5 cellular contexts compared by ENCODE assay signal in genomic region chr9:135195975-135196374, GRCh38.
DNase-seq lines count a peak whose midpoint lies in the region; ATAC-seq, FAIRE-seq and TF ChIP-seq lines count a peak whose summit lies in the region.
"Not testable (repeated sequence)": the region's sequence is repeated elsewhere in the genome, so short reads cannot be mapped to it uniquely, and the experiment has no call there.

No MANE protein-coding gene starts in this region.

- H3K27ac ChIP-seq in HepG2 (ENCODE audit: extremely low read length, insufficient read depth, low read length): not testable (repeated sequence)

- H3K9ac ChIP-seq in HepG2 (ENCODE audit: insufficient read depth, low read depth, low read length): not testable (repeated sequence)

- H3K36me3 Mint-ChIP-seq in WTC11; activated CD8-positive, alpha-beta T cell treated with anti-CD3 and anti-CD28 coated beads, Interleukin-2, amount 10 ng/mL, durations not matched to agents 7 days and 5 days (ENCODE audit: low read depth); activated naive CD8-positive, alpha-beta T cell treated with anti-CD3 and anti-CD28 coated beads, Interleukin-2, amount 10 ng/mL, durations not matched to agents 7 days and 5 days: not testable (repeated sequence)

- H3K79me2 ChIP-seq in HepG2 (ENCODE audit: insufficient read depth, low read length): not testable (repeated sequence)

- BruUV-seq in HepG2 (replicated peaks; lab: Mats Ljungman, UMichigan): not testable (repeated sequence)

- H3K9me3 Mint-ChIP-seq in WTC11; activated CD8-positive, alpha-beta T cell treated with anti-CD3 and anti-CD28 coated beads, Interleukin-2, amount 10 ng/mL, durations not matched to agents 7 days and 5 days (ENCODE audit: insufficient read depth); activated naive CD8-positive, alpha-beta T cell treated with anti-CD3 and anti-CD28 coated beads, Interleukin-2, amount 10 ng/mL, durations not matched to agents 7 days and 5 days: not testable (repeated sequence)

- TF ChIP-seq RAD21 in HepG2 (CRISPR knock-in tag; IDR thresholded peaks at IDR 0.05): not testable (repeated sequence)

- not testable (repeated sequence) for H3K9me3 ChIP-seq in HepG2 (ENCODE audit: low read length)

- not testable (repeated sequence) for H3K4me3 ChIP-seq in HepG2 (replicated peaks in 1 of 3; ENCODE audit: insufficient read depth in 1 of 3, low read depth in 2 of 3, low read length in 3 of 3)

- not testable (repeated sequence) for ATAC-seq in WTC11; activated CD8-positive, alpha-beta T cell treated with anti-CD3 and anti-CD28 coated beads, Interleukin-2, amount 10 ng/mL, durations not matched to agents 7 days and 5 days; activated naive CD8-positive, alpha-beta T cell treated with anti-CD3 and anti-CD28 coated beads, Interleukin-2, amount 10 ng/mL, durations not matched to agents 7 days and 5 days (ENCODE audit: low read depth); HepG2

- 24% methylated on average over 6 of the region's 7 CpGs for WGBS in HepG2 (ENCODE audit: low lambda C conversion rate)

- peaks cover 11% of the 10 kb centered on the region for H3K27me3 Mint-ChIP-seq in WTC11 (ENCODE audit: low read depth)
- H3K27me3 Mint-ChIP-seq in activated CD8-positive, alpha-beta T cell treated with anti-CD3 and anti-CD28 coated beads, Interleukin-2, amount 10 ng/mL, durations not matched to agents 7 days and 5 days (ENCODE audit: low read depth); activated naive CD8-positive, alpha-beta T cell treated with anti-CD3 and anti-CD28 coated beads, Interleukin-2, amount 10 ng/mL, durations not matched to agents 7 days and 5 days: not testable (repeated sequence)

- in situ Hi-C loops in HepG2 (cut with HindIII; ENCODE audit: extremely low pct_ligation_motif_present, low pct_unique_long_range_greater_than_20kb): not testable (repeated sequence)

- not testable (repeated sequence) for H2AFZ ChIP-seq in HepG2 (ENCODE audit: low read length)

- not testable (repeated sequence) for H3K27ac Mint-ChIP-seq in WTC11; activated CD8-positive, alpha-beta T cell treated with anti-CD3 and anti-CD28 coated beads, Interleukin-2, amount 10 ng/mL, durations not matched to agents 7 days and 5 days; activated naive CD8-positive, alpha-beta T cell treated with anti-CD3 and anti-CD28 coated beads, Interleukin-2, amount 10 ng/mL, durations not matched to agents 7 days and 5 days

- H4K20me1 ChIP-seq in HepG2 (ENCODE audit: insufficient read depth, low read length): not testable (repeated sequence)

- FAIRE-seq in HepG2 (lab: Jason Lieb, UNC): not testable (repeated sequence)

- peak; percentile 7 for DNase-seq in NAMALWA (ENCODE audit: low spot score)
- DNase-seq in WTC11 (ENCODE audit: low spot score); HepG2 (ENCODE audit: low spot score): not testable (repeated sequence)
- peak; percentile 26 for DNase-seq in activated CD8-positive, alpha-beta T cell treated with anti-CD3 and anti-CD28 coated beads, Interleukin-2, amount 10 ng/mL, durations not matched to agents 7 days and 5 days
- DNase-seq in activated naive CD8-positive, alpha-beta T cell treated with anti-CD3 and anti-CD28 coated beads, Interleukin-2, amount 10 ng/mL, durations not matched to agents 7 days and 5 days: peak; percentile 33

- CTCF ChIA-PET in WTC11 (lab: Charles Lee); activated CD8-positive, alpha-beta T cell treated with anti-CD3 and anti-CD28 coated beads, Interleukin-2, amount 10 ng/mL, durations not matched to agents 7 days and 5 days (lab: Charles Lee); HepG2 (lab: Yijun Ruan, JAX; ENCODE audit: low intra/inter-chr PET ratio, low total read pairs): not testable (repeated sequence)

- not testable (repeated sequence) for H3K4me2 ChIP-seq in HepG2 (ENCODE audit: low read depth, low read length)

- peaks cover 6 to 54% of the 10 kb centered on the region in 2 experiments; a peak in 4 of 5 replicates for H3K27me3 ChIP-seq in HepG2 (ENCODE audit: control insufficient read depth in 1 of 2, insufficient read depth in 2 of 2, low read length in 2 of 2)

- intact Hi-C loops in HepG2 (cut with micrococcal nuclease; ENCODE audit: unreplicated experiment): not testable (repeated sequence)

- not testable (repeated sequence) for TF ChIP-seq EP300 in HepG2 (IDR thresholded peaks at IDR 0.05; ENCODE audit: low read depth in 2 of 2, low read length in 2 of 2); HepG2 (CRISPR knock-in tag; IDR thresholded peaks at IDR 0.05; ENCODE audit: borderline replicate concordance)

- not testable (repeated sequence) for H3K4me3 Mint-ChIP-seq in WTC11; activated CD8-positive, alpha-beta T cell treated with anti-CD3 and anti-CD28 coated beads, Interleukin-2, amount 10 ng/mL, durations not matched to agents 7 days and 5 days; activated naive CD8-positive, alpha-beta T cell treated with anti-CD3 and anti-CD28 coated beads, Interleukin-2, amount 10 ng/mL, durations not matched to agents 7 days and 5 days

- H3K4me1 Mint-ChIP-seq in WTC11: peaks cover 33% of the 10 kb centered on the region
- H3K4me1 Mint-ChIP-seq in activated CD8-positive, alpha-beta T cell treated with anti-CD3 and anti-CD28 coated beads, Interleukin-2, amount 10 ng/mL, durations not matched to agents 7 days and 5 days (ENCODE audit: low read depth); activated naive CD8-positive, alpha-beta T cell treated with anti-CD3 and anti-CD28 coated beads, Interleukin-2, amount 10 ng/mL, durations not matched to agents 7 days and 5 days: not testable (repeated sequence)

- H3K36me3 ChIP-seq in HepG2 (replicated peaks in 1 of 2; ENCODE audit: control insufficient read depth in 1 of 2, insufficient read depth in 2 of 2, low read length in 2 of 2): not testable (repeated sequence)

- not testable (repeated sequence) for TF ChIP-seq CTCF in WTC11 (IDR thresholded peaks at IDR 0.05); HepG2 (CRISPR knock-in tag; IDR thresholded peaks at IDR 0.05)

- POLR2A ChIA-PET in WTC11 (lab: Charles Lee); activated CD8-positive, alpha-beta T cell treated with anti-CD3 and anti-CD28 coated beads, Interleukin-2, amount 10 ng/mL, durations not matched to agents 7 days and 5 days (lab: Charles Lee); activated naive CD8-positive, alpha-beta T cell treated with anti-CD3 and anti-CD28 coated beads, Interleukin-2, amount 10 ng/mL, durations not matched to agents 7 days and 5 days (lab: Charles Lee); HepG2 (lab: Yijun Ruan, JAX): not testable (repeated sequence)

- not testable (repeated sequence) for H3K4me1 ChIP-seq in HepG2 (ENCODE audit: insufficient read depth, low read length)

- TF ChIP-seq POLR2A in HepG2 (IDR thresholded peaks at IDR 0.05; ENCODE audit: insufficient read depth in 1 of 2, low read depth in 2 of 2, low read length in 2 of 2): not testable (repeated sequence)

TF ChIP-seq in WTC11, 78 proteins besides CTCF, POLR2A, EP300 and RAD21:
- TF ChIP-seq, protein P1, sequence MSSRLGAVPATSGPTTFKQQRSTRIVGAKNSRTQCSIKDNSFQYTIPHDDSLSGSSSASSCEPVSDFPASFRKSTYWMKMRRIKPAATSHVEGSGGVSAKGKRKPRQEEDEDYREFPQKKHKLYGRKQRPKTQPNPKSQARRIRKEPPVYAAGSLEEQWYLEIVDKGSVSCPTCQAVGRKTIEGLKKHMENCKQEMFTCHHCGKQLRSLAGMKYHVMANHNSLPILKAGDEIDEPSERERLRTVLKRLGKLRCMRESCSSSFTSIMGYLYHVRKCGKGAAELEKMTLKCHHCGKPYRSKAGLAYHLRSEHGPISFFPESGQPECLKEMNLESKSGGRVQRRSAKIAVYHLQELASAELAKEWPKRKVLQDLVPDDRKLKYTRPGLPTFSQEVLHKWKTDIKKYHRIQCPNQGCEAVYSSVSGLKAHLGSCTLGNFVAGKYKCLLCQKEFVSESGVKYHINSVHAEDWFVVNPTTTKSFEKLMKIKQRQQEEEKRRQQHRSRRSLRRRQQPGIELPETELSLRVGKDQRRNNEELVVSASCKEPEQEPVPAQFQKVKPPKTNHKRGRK (CRISPR knock-in tag; IDR thresholded peaks at IDR 0.05; ENCODE audit: borderline replicate concordance): 0 out of 2 replicates have a peak, but pooled peaks have one; percentile 51

TF ChIP-seq in HepG2, 621 proteins besides CTCF, POLR2A, EP300 and RAD21:
- peak; percentile 53 for TF ChIP-seq PCBP2 (optimal IDR thresholded peaks at IDR 0.05; ENCODE audit: low read depth, low read length, poor library complexity, severe bottlenecking)
- TF ChIP-seq HNRNPK (IDR thresholded peaks at IDR 0.05; ENCODE audit: low read depth, low read length, poor library complexity, severe bottlenecking): peak; percentile 23
